ENCODE assay signal across 16 cellular contexts in genomic region chr2:68436270-68436669, GRCh38. TPM values are rescaled to one million over a fixed set of nuclear protein-coding genes. Genes with fewer than 3 reads are reported as not detected.
A peak's percentile ranks its signal among the peaks of the same experiment; 100 is the strongest.
DNase-seq lines count a peak whose midpoint lies in the region; ATAC-seq and TF ChIP-seq lines count a peak whose summit lies in the region.
"Had no signal": no experiment of that assay in that cellular context is flagged by ENCODE, and none has a peak within 500 bp of the region (broad histone marks: within the 10 kb centered on the region; RNA-seq: fewer than 3 reads in every experiment).

No MANE protein-coding gene starts in this region.

- peak overlapping the region; percentile 2 for H3K27ac Mint-ChIP-seq in dendritic cell treated with granulocyte-macrophage colony-stimulating factor and Interleukin-4, amounts not matched to agents 40 ng/mL and 50 ng/mL, for 4 days
- H3K27ac Mint-ChIP-seq: activated naive CD8-positive, alpha-beta T cell treated with anti-CD3 and anti-CD28 coated beads, Interleukin-2, amount 50 U/mL, for 24 hours; CD8-positive, alpha-beta T cell had no signal

- no peak overlapping the region for H3K4me3 Mint-ChIP-seq in dendritic cell treated with granulocyte-macrophage colony-stimulating factor and Interleukin-4, amounts not matched to agents 40 ng/mL and 50 ng/mL, for 4 days
- H3K4me3 Mint-ChIP-seq: activated naive CD8-positive, alpha-beta T cell treated with anti-CD3 and anti-CD28 coated beads, Interleukin-2, amount 50 U/mL, for 24 hours; CD8-positive, alpha-beta T cell had no signal

- POLR2A ChIA-PET in PC-3 (lab: Charles Lee; ENCODE audit: unreplicated experiment), result no interaction called here

- H3K79me2 ChIP-seq in PC-3 (ENCODE audit: low read length), result no peaks in the 10 kb centered on the region

- ATAC-seq in PC-3, result no peak
- ATAC-seq in HG02759 (IDR thresholded peaks at IDR 0.05; ENCODE audit: unreplicated experiment), result no peak
- ATAC-seq in GM21390 (IDR thresholded peaks at IDR 0.05; ENCODE audit: unreplicated experiment), result no peak
- ATAC-seq: activated naive CD8-positive, alpha-beta T cell treated with anti-CD3 and anti-CD28 coated beads, Interleukin-2, amount 50 U/mL, for 24 hours; CD8-positive, alpha-beta T cell had no signal

- DNase-seq in PC-3, result no peak
- DNase-seq in myocyte (ENCODE audit: low read depth), result peak; percentile 9
- no peak for DNase-seq in tibial artery
- no peak for DNase-seq in UCSD-AML1 (lab: John Stamatoyannopoulos, UW; ENCODE audit: unreplicated experiment)
- no peak for DNase-seq in NAMALWA (ENCODE audit: low spot score)
- DNase-seq: activated CD8-positive, alpha-beta memory T cell treated with anti-CD3 and anti-CD28 coated beads, Interleukin-2, amount 50 U/mL, for 4 hours; activated naive CD8-positive, alpha-beta T cell treated with anti-CD3 and anti-CD28 coated beads, Interleukin-2, amount 50 U/mL, for 24 hours; CD8-positive, alpha-beta T cell; NCI-H1092; NCI-H526; nucleus accumbens; stimulated activated CD4-positive, alpha-beta T cell treated with anti-CD3 and anti-CD28 coated beads, Interleukin-1b, Interleukin-23, amount 100 ng/mL, for 48 hours had no signal

- intact Hi-C loops in PC-3 (cut with micrococcal nuclease), result no loop called here
- intact Hi-C loops in dendritic cell treated with granulocyte-macrophage colony-stimulating factor and Interleukin-4, amounts not matched to agents 40 ng/mL and 50 ng/mL, for 4 days (cut with micrococcal nuclease), result no loop called here
- intact Hi-C loops in tibial artery (cut with DNase I; ENCODE audit: low total_unique reads), result no loop called here

- H3K9ac ChIP-seq in PC-3 (ENCODE audit: low read length), result no peak overlapping the region

- peak overlapping the region; percentile 11; the same call in 1 of the 2 replicates for H2AFZ ChIP-seq in PC-3 (ENCODE audit: low read length)

- TF ChIP-seq CTCF in PC-3 (conservative IDR thresholded peaks at IDR 0.05; ENCODE audit: low read depth, low read length) (no peak), tibial artery (IDR thresholded peaks at IDR 0.05) (no peak)

- no TSS peak for BruUV-seq in PC-3 (replicated peaks; lab: Mats Ljungman, UMichigan)

- H3K9me2 ChIP-seq in PC-3 (replicated peaks; ENCODE audit: low read length), result no peaks in the 10 kb centered on the region

- H3K4me1 Mint-ChIP-seq in dendritic cell treated with granulocyte-macrophage colony-stimulating factor and Interleukin-4, amounts not matched to agents 40 ng/mL and 50 ng/mL, for 4 days (ENCODE audit: low read depth), result peaks cover 50% of the 10 kb centered on the region

- no peaks in the 10 kb centered on the region for H3K9me3 ChIP-seq in PC-3 (ENCODE audit: low read length)
- H3K9me3 ChIP-seq in tibial artery, result no peaks in the 10 kb centered on the region

- CTCF ChIA-PET in PC-3 (lab: Charles Lee), result no interaction called here

- peaks cover 9% of the 10 kb centered on the region for H3K9me3 Mint-ChIP-seq in dendritic cell treated with granulocyte-macrophage colony-stimulating factor and Interleukin-4, amounts not matched to agents 40 ng/mL and 50 ng/mL, for 4 days
- H3K9me3 Mint-ChIP-seq: activated naive CD8-positive, alpha-beta T cell treated with anti-CD3 and anti-CD28 coated beads, Interleukin-2, amount 50 U/mL, for 24 hours; CD8-positive, alpha-beta T cell had no signal

- H3K36me3 Mint-ChIP-seq in dendritic cell treated with granulocyte-macrophage colony-stimulating factor and Interleukin-4, amounts not matched to agents 40 ng/mL and 50 ng/mL, for 4 days (ENCODE audit: low read depth), result no peaks in the 10 kb centered on the region
- H3K36me3 Mint-ChIP-seq: CD8-positive, alpha-beta T cell had no signal

- H3K27me3 ChIP-seq in PC-3 (ENCODE audit: low read length), result no peaks in the 10 kb centered on the region
- H3K27me3 ChIP-seq in tibial artery, result no peaks in the 10 kb centered on the region

- no peaks in the 10 kb centered on the region for H4K20me1 ChIP-seq in PC-3 (ENCODE audit: low read length)

- H3F3A ChIP-seq in PC-3 (ENCODE audit: low read length, unreplicated experiment), result no peaks in the 10 kb centered on the region

- H3K4me1 ChIP-seq in PC-3 (ENCODE audit: insufficient read depth, low read length) (no peaks in the 10 kb centered on the region), tibial artery (peaks cover 0 to 53% (median 25%) of the 10 kb centered on the region in 4 donors)

- no peak overlapping the region for H3K27ac ChIP-seq in PC-3 (ENCODE audit: low read length)
- peak overlapping the region; percentile 69 to 83 for H3K27ac ChIP-seq in tibial artery
- H3K27ac ChIP-seq: VCaP had no signal

- no peak overlapping the region for H3K4me2 ChIP-seq in PC-3 (ENCODE audit: low read length)

- no peaks in the 10 kb centered on the region for H3K27me3 Mint-ChIP-seq in dendritic cell treated with granulocyte-macrophage colony-stimulating factor and Interleukin-4, amounts not matched to agents 40 ng/mL and 50 ng/mL, for 4 days

- H3K4me3 ChIP-seq in PC-3 (ENCODE audit: low read length) (no peak overlapping the region), tibial artery (no peak overlapping the region)

- H3K36me3 ChIP-seq in PC-3 (ENCODE audit: low read depth, low read length) (no peaks in the 10 kb centered on the region), tibial artery (no peaks in the 10 kb centered on the region)

RNA-seq across cellular contexts. Expression of gene FBXO48, which starts 30.8 kb away (rescaled TPM):
- total RNA-seq in PC-3 (2014; rRNA removed) (0.52 and 0.91 TPM in 2 replicates), myocyte (0.83 and 1.0 TPM in 2 replicates)
- 0.40 TPM for polyA plus RNA-seq in myocyte (2012)

RNA-seq across cellular contexts. Expression of gene APLF, which starts 31.1 kb away (rescaled TPM):
- total RNA-seq in PC-3 (2014; rRNA removed) (0.69 and 2.4 TPM in 2 replicates), myocyte (5.3 and 5.4 TPM in 2 replicates)
- polyA plus RNA-seq in myocyte (2012), result 1.3 TPM
